Comparison of ENCODE assay signal across 25 cellular contexts in the genomic region with DNA sequence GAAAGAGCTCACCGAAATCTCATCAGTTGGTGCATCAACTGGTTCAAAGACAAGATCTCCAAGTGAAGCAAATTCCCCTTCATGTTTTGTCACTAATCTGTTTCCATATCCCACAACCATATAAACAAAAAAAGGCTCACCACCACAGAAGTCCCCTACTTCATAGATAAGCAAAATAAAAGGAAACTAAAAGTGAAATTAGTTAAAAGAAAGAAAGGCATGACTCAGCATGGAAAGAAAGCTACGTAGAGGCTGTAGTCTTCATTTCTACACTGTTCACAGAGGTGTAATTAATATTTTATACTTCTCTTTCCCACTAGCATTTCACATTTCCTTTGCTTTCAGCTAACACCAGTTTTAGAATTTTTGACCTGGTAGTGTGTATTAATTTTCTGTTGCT.
A peak's percentile ranks its signal among the peaks of the same experiment; 100 is the strongest.
DNase-seq lines count a peak whose midpoint lies in the region; ATAC-seq, FAIRE-seq and TF ChIP-seq lines count a peak whose summit lies in the region.
"Had no signal": no experiment of that assay in that cellular context is flagged by ENCODE, and none has a peak within 500 bp of the region (broad histone marks: within the 10 kb centered on the region; RNA-seq: fewer than 3 reads in every experiment).

No MANE protein-coding gene starts in this region.

- no peaks in the 10 kb centered on the region for H3K36me3 ChIP-seq in MG63
- no peaks in the 10 kb centered on the region for H3K36me3 ChIP-seq in small intestine (ENCODE audit: control insufficient read depth in 2 of 2, insufficient read depth in 2 of 2, low read length in 2 of 2)
- H3K36me3 ChIP-seq: BLaER1, HAP-1 had no signal

- H3K27ac Mint-ChIP-seq in nephron progenitor cell: no peak overlapping the region
- H3K27ac Mint-ChIP-seq in stimulated activated naive B cell treated with anti-CD40 and anti-IgM and Interleukin-4, amounts not matched to agents 10 μg/mL and 1 μg/mL and 100 μg/mL, for 72 hours: no peak overlapping the region
- H3K27ac Mint-ChIP-seq: CD14-positive monocyte; CD4-positive, alpha-beta memory T cell had no signal

- no peak for TF ChIP-seq CTCF in nephron progenitor cell (IDR thresholded peaks at IDR 0.05)

- no peaks in the 10 kb centered on the region for H3K4me1 ChIP-seq in small intestine (ENCODE audit: control insufficient read depth in 2 of 2, insufficient read depth in 1 of 2, low read depth in 1 of 2, low read length in 1 of 2)
- H3K4me1 ChIP-seq: BLaER1, HAP-1 had no signal

- H3K9me3 ChIP-seq in MG63 (no peaks in the 10 kb centered on the region), small intestine (ENCODE audit: control insufficient read depth, low read depth) (no peaks in the 10 kb centered on the region)
- H3K9me3 ChIP-seq: BLaER1, HAP-1 had no signal

- no peaks in the 10 kb centered on the region for H3K36me3 Mint-ChIP-seq in nephron progenitor cell (ENCODE audit: low read depth)
- H3K36me3 Mint-ChIP-seq in stimulated activated naive B cell treated with anti-CD40 and anti-IgM and Interleukin-4, amounts not matched to agents 10 μg/mL and 1 μg/mL and 100 μg/mL, for 72 hours: no peaks in the 10 kb centered on the region
- H3K36me3 Mint-ChIP-seq: CD14-positive monocyte; CD4-positive, alpha-beta memory T cell had no signal

- no peak overlapping the region for H3K27ac ChIP-seq in small intestine (ENCODE audit: low read depth in 1 of 2, low read length in 1 of 2)
- H3K27ac ChIP-seq: BLaER1, HL-60 had no signal

- no peaks in the 10 kb centered on the region for H3K4me1 Mint-ChIP-seq in nephron progenitor cell
- no peaks in the 10 kb centered on the region for H3K4me1 Mint-ChIP-seq in stimulated activated naive B cell treated with anti-CD40 and anti-IgM and Interleukin-4, amounts not matched to agents 10 μg/mL and 1 μg/mL and 100 μg/mL, for 72 hours
- H3K4me1 Mint-ChIP-seq: CD14-positive monocyte; CD4-positive, alpha-beta memory T cell had no signal

- H3K9me3 Mint-ChIP-seq in nephron progenitor cell: no peaks in the 10 kb centered on the region
- H3K9me3 Mint-ChIP-seq in stimulated activated naive B cell treated with anti-CD40 and anti-IgM and Interleukin-4, amounts not matched to agents 10 μg/mL and 1 μg/mL and 100 μg/mL, for 72 hours: no peaks in the 10 kb centered on the region

- H3K4me3 ChIP-seq in MG63 (no peak overlapping the region), small intestine (ENCODE audit: low read depth in 1 of 2, low read length in 2 of 2) (no peak overlapping the region)
- H3K4me3 ChIP-seq: BLaER1, HAP-1, K562 had no signal

- no peak for ATAC-seq in stimulated activated naive B cell treated with anti-CD40 and anti-IgM and Interleukin-4, amounts not matched to agents 10 μg/mL and 1 μg/mL and 100 μg/mL, for 72 hours (replicated peaks)
- ATAC-seq: K562 had no signal

- no peaks in the 10 kb centered on the region for H3K27me3 ChIP-seq in MG63
- H3K27me3 ChIP-seq in small intestine (ENCODE audit: control insufficient read depth in 2 of 2, insufficient read depth in 2 of 2, low read length in 2 of 2): no peaks in the 10 kb centered on the region
- H3K27me3 ChIP-seq: BLaER1 had no signal

- H3K27me3 Mint-ChIP-seq in nephron progenitor cell (ENCODE audit: low read depth, poor library complexity): no peaks in the 10 kb centered on the region
- H3K27me3 Mint-ChIP-seq in stimulated activated naive B cell treated with anti-CD40 and anti-IgM and Interleukin-4, amounts not matched to agents 10 μg/mL and 1 μg/mL and 100 μg/mL, for 72 hours: no peaks in the 10 kb centered on the region
- H3K27me3 Mint-ChIP-seq: CD4-positive, alpha-beta memory T cell had no signal

- no peak overlapping the region for H3K4me3 Mint-ChIP-seq in nephron progenitor cell
- H3K4me3 Mint-ChIP-seq in stimulated activated naive B cell treated with anti-CD40 and anti-IgM and Interleukin-4, amounts not matched to agents 10 μg/mL and 1 μg/mL and 100 μg/mL, for 72 hours: no peak overlapping the region
- H3K4me3 Mint-ChIP-seq: CD14-positive monocyte had no signal

- FAIRE-seq in small intestine (lab: Jason Lieb, UNC): no peak
- FAIRE-seq: G401.6, GM12892, GM18507, K562 had no signal

- DNase-seq in A172 (ENCODE audit: low spot score) (peak; percentile 7), Caki2 (ENCODE audit: low read depth) (peak; percentile 3), H4 (ENCODE audit: low spot score) (peak; percentile 36), OCI-M1 (lab: John Stamatoyannopoulos, UW) (peak; percentile 90), MG63 (no peak), nephron progenitor cell (no peak), small intestine (no peak)
- no peak for DNase-seq in stimulated activated naive B cell treated with anti-CD40 and anti-IgM and Interleukin-4, amounts not matched to agents 10 μg/mL and 1 μg/mL and 100 μg/mL, for 72 hours
- DNase-seq: 8988T; Calu3; CD4-positive, alpha-beta memory T cell; DMS 273 treated with DMSO at 0.1 percent for 48 hours; DMS53; DND-41; EL; GOT3; IMR-90 had no signal

- in situ Hi-C loops in Caki2 (cut with HindIII; ENCODE audit: low pct_unique_long_range_greater_than_20kb, low sequenced_read_pairs): no loop called here

- WGBS in small intestine, 3 donors: 67 to 74% (median 69%) methylated on average over 2 of the region's 2 CpGs

Comparison
In these comparisons a context has a peak if more than half of its experiments do, and no peak if none do; other contexts are left out.
1. DNase-seq: peak in A172 (single experiment), Caki2 (single experiment), H4 (single experiment) and OCI-M1 (single experiment); none in MG63 (single experiment), nephron progenitor cell (single experiment), small intestine (single experiment) and stimulated activated naive B cell treated with anti-CD40 and anti-IgM and Interleukin-4, amounts not matched to agents 10 μg/mL and 1 μg/mL and 100 μg/mL, for 72 hours (single experiment).